In the genomic region with DNA sequence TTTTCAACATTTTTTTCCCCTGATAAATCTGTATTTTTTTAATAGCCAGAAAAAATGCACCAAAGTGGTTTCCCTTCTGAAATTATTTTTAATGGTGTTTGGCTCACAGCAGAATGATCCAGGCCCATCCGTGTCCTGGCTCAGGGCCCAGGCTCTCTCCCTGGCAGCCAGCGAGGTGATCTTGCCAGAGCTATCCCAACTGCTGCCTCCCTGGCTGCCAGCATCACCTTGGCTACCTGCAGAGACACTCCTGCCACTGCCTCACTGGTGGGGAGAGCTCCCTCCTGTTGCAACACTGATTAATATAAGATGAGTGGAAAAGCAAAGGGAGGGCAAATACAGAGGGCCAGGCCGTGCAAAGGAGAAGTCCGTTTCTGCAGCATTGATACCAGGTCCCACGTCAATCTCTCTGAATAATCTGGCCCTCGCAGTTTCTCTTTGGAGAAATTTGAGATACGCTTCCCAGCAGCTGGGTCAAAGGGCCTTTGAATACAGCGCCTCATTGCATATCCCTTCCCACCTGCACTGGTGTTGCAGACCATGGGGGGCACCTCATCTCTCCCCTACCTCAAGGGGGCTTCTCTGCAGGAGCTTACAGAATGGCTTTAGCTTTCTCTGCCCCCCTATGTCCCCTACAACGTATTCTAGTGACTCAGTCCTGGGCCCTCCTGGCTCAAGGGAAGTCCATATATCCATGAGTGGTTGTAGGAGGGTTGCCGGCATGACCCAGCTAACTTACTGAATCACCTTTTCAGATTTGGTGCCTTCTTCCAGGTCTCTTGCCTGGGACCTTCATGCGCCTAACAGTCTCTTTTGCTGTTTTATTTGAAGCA, we compare ENCODE assay signal across 9 cellular contexts. TPM values are rescaled to one million over a fixed set of nuclear protein-coding genes. Genes with fewer than 3 reads are reported as not detected.
DNase-seq lines count a peak whose midpoint lies in the region; ATAC-seq, FAIRE-seq and TF ChIP-seq lines count a peak whose summit lies in the region.
"Had no signal": no experiment of that assay in that cellular context is flagged by ENCODE, and none has a peak within 500 bp of the region (broad histone marks: within the 10 kb centered on the region; RNA-seq: fewer than 3 reads in every experiment).

No MANE protein-coding gene starts in this region.

- no peaks in the 10 kb centered on the region for H3K27me3 ChIP-seq in bronchial epithelial cell (ENCODE audit: control insufficient read depth, insufficient read depth, low read length)

- DNase-seq in NCI-H2029 (lab: John Stamatoyannopoulos, UW) (peak; percentile 88), bronchial epithelial cell (ENCODE audit: low read depth) (peak; percentile 50), lung microvascular endothelial cell (ENCODE audit: low read depth in 2 of 2) (peak; percentile 48 to 88), NCI-H526 treated with DMSO at 0.1 percent for 48 hours (lab: John Stamatoyannopoulos, UW) (no peak)
- no peak for DNase-seq in activated CD4-positive, alpha-beta T cell treated with anti-CD3 and anti-CD28 coated beads for 48 hours
- DNase-seq: CD4-positive, CD25-positive, alpha-beta regulatory T cell had no signal

- peak overlapping the region; percentile 1 for H3K4me3 ChIP-seq in bronchial epithelial cell (ENCODE audit: low read depth, low read length)

- ATAC-seq in HG03342 (IDR thresholded peaks at IDR 0.05; ENCODE audit: unreplicated experiment) (no peak), GM18909 (IDR thresholded peaks at IDR 0.05; ENCODE audit: poor library complexity, unreplicated experiment) (no peak)

- FAIRE-seq in A204.1 (lab: Jason Lieb, UNC) (peak; percentile 96), bronchial epithelial cell (lab: Jason Lieb, UNC) (no peak)

- no peak for TF ChIP-seq CTCF in bronchial epithelial cell (IDR thresholded peaks at IDR 0.05; ENCODE audit: insufficient read depth, low read length, severe bottlenecking)

- no peaks in the 10 kb centered on the region for H3K36me3 ChIP-seq in bronchial epithelial cell (ENCODE audit: control insufficient read depth, insufficient read depth, low read length)

RNA-seq across cellular contexts. Expression of gene DSTN, which starts 12.8 kb away (rescaled TPM):
- total RNA-seq in bronchial epithelial cell (149 and 200 TPM in 2 replicates), lung microvascular endothelial cell (59.3 and 87.4 TPM in 2 replicates)

RNA-seq across cellular contexts. Expression of gene BFSP1, which starts 25.9 kb away (rescaled TPM):
- total RNA-seq in bronchial epithelial cell = 2.9 and 3.6 TPM in 2 replicates
- total RNA-seq in lung microvascular endothelial cell = 0.60 and 1.7 TPM in 2 replicates

Comparison
In these comparisons a context has a peak if more than half of its experiments do, and no peak if none do; other contexts are left out.
1. DNase-seq: peak in NCI-H2029 (single experiment), bronchial epithelial cell (single experiment) and lung microvascular endothelial cell (2 of 2); none in activated CD4-positive, alpha-beta T cell treated with anti-CD3 and anti-CD28 coated beads for 48 hours (single experiment) and NCI-H526 treated with DMSO at 0.1 percent for 48 hours (single experiment).